In the genomic region with DNA sequence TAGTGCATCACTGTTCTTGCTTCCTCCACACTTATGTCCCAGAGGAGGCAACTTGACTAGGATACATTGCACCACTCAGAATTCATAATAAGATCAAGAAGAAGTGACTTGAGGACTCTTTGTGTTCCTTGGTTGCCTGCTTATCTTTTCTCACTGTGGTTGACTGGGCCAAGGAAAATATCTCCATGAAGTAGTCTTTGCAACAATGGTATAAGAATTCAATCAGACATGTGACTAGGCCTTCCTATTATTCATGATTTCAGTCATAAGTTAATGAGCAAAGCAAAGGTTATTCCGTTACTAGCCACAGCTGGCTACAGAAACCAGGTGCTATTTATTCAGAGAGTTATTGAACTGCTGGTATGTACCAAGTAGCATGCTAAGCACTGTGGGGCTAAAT, we compare ENCODE assay signal across 20 cellular contexts.
DNase-seq lines count a peak whose midpoint lies in the region; ATAC-seq and TF ChIP-seq lines count a peak whose summit lies in the region.
"Had no signal": no experiment of that assay in that cellular context is flagged by ENCODE, and none has a peak within 500 bp of the region (broad histone marks: within the 10 kb centered on the region; RNA-seq: fewer than 3 reads in every experiment).

No MANE protein-coding gene starts in this region.

- WGBS in right cardiac atrium: 84% methylated on average over 1 of the region's 1 CpG

- no peaks in the 10 kb centered on the region for H3K27me3 ChIP-seq in right cardiac atrium (ENCODE audit: control insufficient read depth, insufficient read depth)
- H3K27me3 ChIP-seq: BLaER1 had no signal

- H3K9me3 ChIP-seq in right cardiac atrium (ENCODE audit: control insufficient read depth, low read length): no peaks in the 10 kb centered on the region
- H3K9me3 ChIP-seq: BLaER1 had no signal

- no peak overlapping the region for H3K4me3 ChIP-seq in right cardiac atrium (ENCODE audit: low read length)
- no peak overlapping the region for H3K4me3 ChIP-seq in fibroblast of the aortic adventitia (ENCODE audit: low read depth, low read length)
- H3K4me3 ChIP-seq: BLaER1, GM12878, GM23248 had no signal

- ATAC-seq in right cardiac atrium (peak; percentile 49 to 70), Right ventricle myocardium superior (ENCODE audit: poor library complexity) (no peak)
- ATAC-seq: GM12878 had no signal

- no peak overlapping the region for H3K27ac Mint-ChIP-seq in HFFc6
- H3K27ac Mint-ChIP-seq: B cell; CD4-positive, CD25-positive, alpha-beta regulatory T cell had no signal

- H3K36me3 Mint-ChIP-seq in HFFc6 (ENCODE audit: low read depth): no peaks in the 10 kb centered on the region
- H3K36me3 Mint-ChIP-seq: CD4-positive, CD25-positive, alpha-beta regulatory T cell had no signal

- TF ChIP-seq CTCF in fibroblast of the aortic adventitia (IDR thresholded peaks at IDR 0.05; ENCODE audit: insufficient read depth, low read length) (no peak), HFFc6 (IDR thresholded peaks at IDR 0.05) (no peak)

- no peak overlapping the region for H3K4me3 Mint-ChIP-seq in HFFc6
- H3K4me3 Mint-ChIP-seq: B cell; CD4-positive, CD25-positive, alpha-beta regulatory T cell; CD8-positive, alpha-beta memory T cell had no signal

- DNase-seq in right cardiac atrium (no peak), Right ventricle myocardium superior (no peak), fibroblast of the aortic adventitia (ENCODE audit: low read depth) (peak; percentile 54), renal cortical epithelial cell (ENCODE audit: low read depth) (peak; percentile 32), HFFc6 (no peak), NCI-H2171 (lab: John Stamatoyannopoulos, UW) (no peak)
- DNase-seq: CD4-positive, CD25-positive, alpha-beta regulatory T cell; CD8-positive, alpha-beta memory T cell; DMS 273 treated with DMSO at 0.1 percent for 48 hours; DMS79; EL; GDM1; GM23248; H7; HCEC 1CT had no signal

- H3K27ac ChIP-seq in right cardiac atrium (ENCODE audit: low read length): no peak overlapping the region
- H3K27ac ChIP-seq: 22Rv1, BLaER1, C4-2B, GM23248 had no signal

- H3K27me3 Mint-ChIP-seq in HFFc6 (ENCODE audit: insufficient read depth): peaks cover 15% of the 10 kb centered on the region
- H3K27me3 Mint-ChIP-seq: CD4-positive, CD25-positive, alpha-beta regulatory T cell had no signal

- no peaks in the 10 kb centered on the region for H3K9me3 Mint-ChIP-seq in HFFc6
- H3K9me3 Mint-ChIP-seq: CD8-positive, alpha-beta memory T cell had no signal

- H3K4me1 Mint-ChIP-seq in HFFc6 (ENCODE audit: low read depth): no peaks in the 10 kb centered on the region
- H3K4me1 Mint-ChIP-seq: B cell; CD4-positive, CD25-positive, alpha-beta regulatory T cell; CD8-positive, alpha-beta memory T cell had no signal

- H3K4me1 ChIP-seq in right cardiac atrium (ENCODE audit: control insufficient read depth, insufficient read depth, low read length): peaks cover 3% of the 10 kb centered on the region
- H3K4me1 ChIP-seq: BLaER1 had no signal

- intact Hi-C loops in right cardiac atrium (cut with DNase I) (no loop called here), Right ventricle myocardium superior (cut with DNase I) (no loop called here)

Comparison
In these comparisons a context has a peak if more than half of its experiments do, and no peak if none do; other contexts are left out.
1. DNase-seq: peak in fibroblast of the aortic adventitia (single experiment) and renal cortical epithelial cell (single experiment); none in right cardiac atrium (0 of 3), Right ventricle myocardium superior (single experiment), HFFc6 (single experiment) and NCI-H2171 (single experiment).